19 cellular contexts compared by ENCODE assay signal in genomic region chr3:124157748-124158147, GRCh38.
DNase-seq lines count a peak whose midpoint lies in the region; ATAC-seq and TF ChIP-seq lines count a peak whose summit lies in the region.
"Had no signal": no experiment of that assay in that cellular context is flagged by ENCODE, and none has a peak within 500 bp of the region (broad histone marks: within the 10 kb centered on the region; RNA-seq: fewer than 3 reads in every experiment).

No MANE protein-coding gene starts in this region.

- H3K27ac ChIP-seq in HUES64 (ENCODE audit: low read depth, low read length) (peak overlapping the region; percentile 92), endodermal cell (ENCODE audit: low read depth, low read length) (no peak overlapping the region), iPS-20b (ENCODE audit: low read length) (no peak overlapping the region)
- H3K27ac ChIP-seq: C4-2B, KMS-11 had no signal

- H3K27me3 ChIP-seq in BE2C: no peaks in the 10 kb centered on the region
- H3K27me3 ChIP-seq in HUES64 (ENCODE audit: insufficient read depth, low read length): no peaks in the 10 kb centered on the region
- H3K27me3 ChIP-seq in endodermal cell (ENCODE audit: control insufficient read depth, insufficient read depth, low read length, poor library complexity, severe bottlenecking): no peaks in the 10 kb centered on the region
- no peaks in the 10 kb centered on the region for H3K27me3 ChIP-seq in iPS-20b (ENCODE audit: insufficient read depth, low read length)

- H3K4me1 Mint-ChIP-seq in endodermal cell: peaks cover 14% of the 10 kb centered on the region
- no peaks in the 10 kb centered on the region for H3K4me1 Mint-ChIP-seq in naive thymus-derived CD8-positive, alpha-beta T cell

- H3K9me3 ChIP-seq in BE2C (no peaks in the 10 kb centered on the region), HUES64 (ENCODE audit: insufficient read depth, low read depth, low read length) (no peaks in the 10 kb centered on the region), endodermal cell (ENCODE audit: control insufficient read depth, low read length) (no peaks in the 10 kb centered on the region), iPS-20b (ENCODE audit: insufficient read depth, low read depth, low read length) (no peaks in the 10 kb centered on the region)
- H3K9me3 ChIP-seq: HAP-1 had no signal

- WGBS in HUES64: 38% methylated on average over 2 of the region's 3 CpGs
- 59 to 60% methylated on average over 1 to 3 of the region's 3 CpGs for WGBS in endodermal cell (ENCODE audit: insufficient coverage in 1 of 2, insufficient read length in 1 of 2), 2 experiments

- DNase-seq in BE2C (no peak), endodermal cell (peak; percentile 53), activated gamma-delta T cell (lab: John Stamatoyannopoulos, UW) (no peak)
- no peak for DNase-seq in naive thymus-derived CD8-positive, alpha-beta T cell
- no peak for DNase-seq in activated naive CD4-positive, alpha-beta T cell treated with Interleukin-2 at 50 U/mL for 16 hours
- DNase-seq: AML-193, DMS53, GDM1, NCI-H2029 treated with DMSO at 0.1 percent for 48 hours, NCI-H226, NCI-H510A treated with DMSO at 0.1 percent for 48 hours, Right ventricle myocardium superior, SW 1271 had no signal

- H3K4me3 Mint-ChIP-seq in endodermal cell: no peak overlapping the region
- no peak overlapping the region for H3K4me3 Mint-ChIP-seq in naive thymus-derived CD8-positive, alpha-beta T cell

- POLR2A ChIA-PET in naive thymus-derived CD8-positive, alpha-beta T cell (lab: Charles Lee): no interaction called here

- H3K9me3 Mint-ChIP-seq in endodermal cell: peaks cover 5% of the 10 kb centered on the region
- H3K9me3 Mint-ChIP-seq in naive thymus-derived CD8-positive, alpha-beta T cell: peaks cover 0 to 5% (median 0%) of the 10 kb centered on the region in 9 donors

- H3K27me3 Mint-ChIP-seq in endodermal cell (ENCODE audit: insufficient read depth): no peaks in the 10 kb centered on the region
- peaks cover 0 to 10% (median 3%) of the 10 kb centered on the region in 5 donors for H3K27me3 Mint-ChIP-seq in naive thymus-derived CD8-positive, alpha-beta T cell

- no peak for TF ChIP-seq CTCF in BE2C (IDR thresholded peaks at IDR 0.05; ENCODE audit: low read depth, low read length)
- TF ChIP-seq CTCF in endodermal cell (conservative IDR thresholded peaks at IDR 0.05): no peak

- peak overlapping the region; percentile 40 for H3K27ac Mint-ChIP-seq in endodermal cell
- no peak overlapping the region for H3K27ac Mint-ChIP-seq in naive thymus-derived CD8-positive, alpha-beta T cell

- H3K9ac ChIP-seq in HUES64 (ENCODE audit: low read depth, low read length): peak overlapping the region; percentile 23; the same call in 1 of the 2 replicates
- no peak overlapping the region for H3K9ac ChIP-seq in endodermal cell (ENCODE audit: extremely low read depth, low read length, poor library complexity, severe bottlenecking)
- peak overlapping the region; percentile 17; the same call in 1 of the 2 replicates for H3K9ac ChIP-seq in iPS-20b (ENCODE audit: low read depth, low read length)
- H3K9ac ChIP-seq: KMS-11 had no signal

- no peaks in the 10 kb centered on the region for H3K36me3 Mint-ChIP-seq in endodermal cell (ENCODE audit: low read depth)
- H3K36me3 Mint-ChIP-seq in naive thymus-derived CD8-positive, alpha-beta T cell: no peaks in the 10 kb centered on the region

- H3K36me3 ChIP-seq in BE2C (no peaks in the 10 kb centered on the region; the same call in 1 of the 2 replicates), HUES64 (ENCODE audit: insufficient read depth, low read length) (no peaks in the 10 kb centered on the region), endodermal cell (ENCODE audit: control insufficient read depth, insufficient read depth, low read length) (no peaks in the 10 kb centered on the region), iPS-20b (ENCODE audit: insufficient read depth, low read depth, low read length) (no peaks in the 10 kb centered on the region)
- H3K36me3 ChIP-seq: HAP-1 had no signal

- H3K4me1 ChIP-seq in BE2C (peaks cover 40% of the 10 kb centered on the region), HUES64 (ENCODE audit: insufficient read depth, low read length) (peaks cover 21% of the 10 kb centered on the region), endodermal cell (ENCODE audit: control insufficient read depth, insufficient read depth, low read length) (peaks cover 6% of the 10 kb centered on the region), iPS-20b (ENCODE audit: insufficient read depth, low read length) (peaks cover 24% of the 10 kb centered on the region)

- ATAC-seq in naive thymus-derived CD8-positive, alpha-beta T cell: no peak
- ATAC-seq in GM18511 (IDR thresholded peaks at IDR 0.05; ENCODE audit: unreplicated experiment): no peak

- H3K4me3 ChIP-seq in BE2C (ENCODE audit: low read depth, low read length) (peak overlapping the region; percentile 8), HUES64 (ENCODE audit: low read length) (no peak overlapping the region), endodermal cell (ENCODE audit: low read length) (no peak overlapping the region), iPS-20b (ENCODE audit: low read length) (peak overlapping the region; percentile 48; the same call in 1 of the 2 replicates)
- H3K4me3 ChIP-seq: HAP-1 had no signal

Comparison
In these comparisons a context has a peak if more than half of its experiments do, and no peak if none do; other contexts are left out.
1. H3K4me3 ChIP-seq: peak in BE2C (single experiment) and iPS-20b (single experiment); none in HUES64 (single experiment) and endodermal cell (single experiment).